In genomic region chr18:50719471-50719987, GRCh38 we compare ENCODE assay signal across 18 cellular contexts.
A peak's percentile ranks its signal among the peaks of the same experiment; 100 is the strongest.
DNase-seq lines count a peak whose midpoint lies in the region; ATAC-seq and TF ChIP-seq lines count a peak whose summit lies in the region.
"Had no signal": no experiment of that assay in that cellular context is flagged by ENCODE, and none has a peak within 500 bp of the region (broad histone marks: within the 10 kb centered on the region; RNA-seq: fewer than 3 reads in every experiment).

No MANE protein-coding gene starts in this region.

- DNase-seq in right cardiac atrium (no peak), heart left ventricle (no peak), foreskin keratinocyte (no peak), left lobe of liver (ENCODE audit: low spot score) (no peak), NCI-H526 (lab: John Stamatoyannopoulos, UW) (no peak)
- DNase-seq: Caco-2; CD4-positive, CD25-positive, alpha-beta regulatory T cell; CD8-positive, alpha-beta T cell; DMS153; DND-41; GOT3 had no signal

- ATAC-seq in right cardiac atrium (no peak), heart left ventricle (no peak), foreskin keratinocyte (peak; percentile 11), left lobe of liver (peak; percentile 39), GM21515 (IDR thresholded peaks at IDR 0.05; ENCODE audit: unreplicated experiment) (no peak), GM21737 (IDR thresholded peaks at IDR 0.05; ENCODE audit: unreplicated experiment) (no peak), HG03439 (IDR thresholded peaks at IDR 0.05; ENCODE audit: unreplicated experiment) (no peak)
- ATAC-seq: CD8-positive, alpha-beta T cell had no signal

- peaks cover 0 to 6% (median 0%) of the 10 kb centered on the region in 9 donors for H3K36me3 ChIP-seq in heart left ventricle
- H3K36me3 ChIP-seq: BLaER1, HAP-1 had no signal

- no peak for TF ChIP-seq POLR2A in heart left ventricle (IDR thresholded peaks at IDR 0.05)

- TF ChIP-seq CTCF in heart left ventricle (IDR thresholded peaks at IDR 0.05) (no peak), foreskin keratinocyte (conservative IDR thresholded peaks at IDR 0.05) (no peak)

- no peak overlapping the region for H3K4me3 ChIP-seq in right cardiac atrium (ENCODE audit: low read length)
- H3K4me3 ChIP-seq in heart left ventricle: no peak overlapping the region
- H3K4me3 ChIP-seq: BLaER1, HAP-1 had no signal

- H3K9me3 ChIP-seq in right cardiac atrium (ENCODE audit: control insufficient read depth, low read length) (no peaks in the 10 kb centered on the region), heart left ventricle (peaks cover 0 to 7% (median 0%) of the 10 kb centered on the region in 12 donors)
- H3K9me3 ChIP-seq: Caco-2, HAP-1 had no signal

- H3K4me1 ChIP-seq in right cardiac atrium (ENCODE audit: control insufficient read depth, insufficient read depth, low read length) (peaks cover 8% of the 10 kb centered on the region), heart left ventricle (peaks cover 0 to 2% (median under 1%) of the 10 kb centered on the region in 12 donors), foreskin keratinocyte (no peaks in the 10 kb centered on the region)
- H3K4me1 ChIP-seq: BLaER1, Caco-2, HAP-1 had no signal

- intact Hi-C loops in right cardiac atrium (cut with DNase I): no loop called here
- intact Hi-C loops in heart left ventricle (cut with DNase I): no loop called here

- H3K27me3 ChIP-seq in right cardiac atrium (ENCODE audit: control insufficient read depth, insufficient read depth) (no peaks in the 10 kb centered on the region), heart left ventricle (no peaks in the 10 kb centered on the region), foreskin keratinocyte (no peaks in the 10 kb centered on the region)
- H3K27me3 ChIP-seq: BLaER1 had no signal

- WGBS in right cardiac atrium: 71% methylated on average over 9 of the region's 9 CpGs
- 65 to 81% (median 77%) methylated on average over 9 of the region's 9 CpGs for WGBS in heart left ventricle, 4 donors

- peak overlapping the region; percentile 2 for H3K27ac ChIP-seq in right cardiac atrium (ENCODE audit: low read length)
- H3K27ac ChIP-seq in heart left ventricle: no peak overlapping the region
- H3K27ac ChIP-seq in foreskin keratinocyte: no peak overlapping the region
- H3K27ac ChIP-seq: 22Rv1, BLaER1, C4-2B had no signal

Comparison
In these comparisons a context has a peak if more than half of its experiments do, and no peak if none do; other contexts are left out.
1. ATAC-seq: peak in foreskin keratinocyte (single experiment) and left lobe of liver (single experiment); none in right cardiac atrium (0 of 2), heart left ventricle (0 of 4), GM21515 (single experiment), GM21737 (single experiment) and HG03439 (single experiment).